ENCODE assay signal across 8 cellular contexts in genomic region chr16:1706386-1707192, GRCh38. TPM values are rescaled to one million over a fixed set of nuclear protein-coding genes. Genes with fewer than 3 reads are reported as not detected.
DNase-seq lines count a peak whose midpoint lies in the region; ATAC-seq, FAIRE-seq and TF ChIP-seq lines count a peak whose summit lies in the region.

No MANE protein-coding gene starts in this region.

- TF ChIP-seq CTCF in BJ (IDR thresholded peaks at IDR 0.05; ENCODE audit: insufficient read depth, low read depth, low read length) (no peak), mucosa of descending colon (IDR thresholded peaks at IDR 0.05) (no peak)

- H3K27ac Mint-ChIP-seq in stimulated activated naive CD8-positive, alpha-beta T cell treated with anti-CD3 and anti-CD28 coated beads, Interleukin-15, amount 100 ng/mL, for 72 hours = peak overlapping the region; percentile 93 to 96

- intact Hi-C loops in mucosa of descending colon (cut with DNase I, micrococcal nuclease) = no loop called here

- peaks cover 36% of the 10 kb centered on the region for H3K4me1 Mint-ChIP-seq in stimulated activated naive CD8-positive, alpha-beta T cell treated with anti-CD3 and anti-CD28 coated beads, Interleukin-15, amount 100 ng/mL, for 72 hours

- H3K36me3 ChIP-seq in BJ (ENCODE audit: control insufficient read depth, insufficient read depth, low read length) (peaks cover 6% of the 10 kb centered on the region), mucosa of descending colon (ENCODE audit: low read depth) (no peaks in the 10 kb centered on the region)

- H3K27me3 Mint-ChIP-seq in stimulated activated naive CD8-positive, alpha-beta T cell treated with anti-CD3 and anti-CD28 coated beads, Interleukin-15, amount 100 ng/mL, for 72 hours = no peaks in the 10 kb centered on the region

- no peaks in the 10 kb centered on the region for H3K27me3 ChIP-seq in BJ (ENCODE audit: control insufficient read depth, insufficient read depth, low read length)

- H3K9me3 Mint-ChIP-seq in stimulated activated naive CD8-positive, alpha-beta T cell treated with anti-CD3 and anti-CD28 coated beads, Interleukin-15, amount 100 ng/mL, for 72 hours = no peaks in the 10 kb centered on the region

- CTCF ChIA-PET in BJ (lab: Yijun Ruan, JAX) = interaction anchor here (0.6 to 2.8 kb wide), 36 partner anchors 9 to 395 kb away, joined by 3 to 23 read pairs (median 4); partner anchors contain the start of genes EME2, JPT2, MRPS34 and NUBP2

- H3K9me3 ChIP-seq in mucosa of descending colon = no peaks in the 10 kb centered on the region

- peak; percentile 31 for FAIRE-seq in HTR-8/SVneo (lab: Jason Lieb, UNC)

- peak overlapping the region; percentile 99 to 100 for H3K4me3 Mint-ChIP-seq in stimulated activated naive CD8-positive, alpha-beta T cell treated with anti-CD3 and anti-CD28 coated beads, Interleukin-15, amount 100 ng/mL, for 72 hours

- DNase-seq in BJ (ENCODE audit: low read depth) (no peak), HTR-8/SVneo (ENCODE audit: insufficient read length, low spot score) (no peak), mucosa of descending colon (peak in 1 of 3 donors; percentile 16), NCI-H2107 treated with DMSO at 0.1 percent for 48 hours (lab: John Stamatoyannopoulos, UW; ENCODE audit: unreplicated experiment) (no peak)
- peak; percentile 35 for DNase-seq in activated CD4-positive, alpha-beta T cell treated with anti-CD3 and anti-CD28 coated beads, Interleukin-2, amount 50 U/mL, for 1 hour
- DNase-seq in effector CD8-positive, alpha-beta T cell (lab: John Stamatoyannopoulos, UW) = peak; percentile 23
- peak; percentile 36 to 47 for DNase-seq in stimulated activated naive CD8-positive, alpha-beta T cell treated with anti-CD3 and anti-CD28 coated beads, Interleukin-15, amount 100 ng/mL, for 72 hours

- POLR2A ChIA-PET in BJ (lab: Charles Lee) = no interaction called here

- ATAC-seq in GM19455 (IDR thresholded peaks at IDR 0.05; ENCODE audit: unreplicated experiment) (peak; percentile 14), mucosa of descending colon (peak; percentile 45)
- peak; percentile 60 for ATAC-seq in stimulated activated naive CD8-positive, alpha-beta T cell treated with anti-CD3 and anti-CD28 coated beads, Interleukin-15, amount 100 ng/mL, for 72 hours

- H3K4me1 ChIP-seq in mucosa of descending colon (ENCODE audit: low read depth) = peaks cover 11% of the 10 kb centered on the region

- H3K4me3 ChIP-seq in BJ (ENCODE audit: low read depth, low read length) (peak overlapping the region; percentile 98), mucosa of descending colon (peak overlapping the region; percentile 78)

RNA-seq across cellular contexts. Expression of gene MAPK8IP3, which starts 0.6 kb away (rescaled TPM):
- polyA plus RNA-seq in BJ (2011; rRNA removed) = 12.3 and 22.5 TPM in 2 replicates
- polyA minus RNA-seq in BJ (2011; rRNA and poly(A)+ RNA removed) = 8.6 and 18.4 TPM in 2 replicates
- total RNA-seq in mucosa of descending colon = 10 to 100 TPM; 76.2 to 82.5 (median 79.4) TPM

RNA-seq across cellular contexts. Expression of gene JPT2, which starts 28.5 kb away (rescaled TPM):
- 46.2 and 47.6 TPM in 2 replicates for polyA plus RNA-seq in BJ (2011; rRNA removed)
- polyA minus RNA-seq in BJ (2011; rRNA and poly(A)+ RNA removed) = 19.7 and 20.9 TPM in 2 replicates
- 10 to 100 TPM; 44.0 to 58.5 (median 57.3) TPM for total RNA-seq in mucosa of descending colon

Comparison
In these comparisons a context has a peak if more than half of its experiments do, and no peak if none do; other contexts are left out.
1. DNase-seq: peak in activated CD4-positive, alpha-beta T cell treated with anti-CD3 and anti-CD28 coated beads, Interleukin-2, amount 50 U/mL, for 1 hour (single experiment), effector CD8-positive, alpha-beta T cell (single experiment) and stimulated activated naive CD8-positive, alpha-beta T cell treated with anti-CD3 and anti-CD28 coated beads, Interleukin-15, amount 100 ng/mL, for 72 hours (2 of 2); none in BJ (single experiment), HTR-8/SVneo (single experiment) and NCI-H2107 treated with DMSO at 0.1 percent for 48 hours (single experiment).
2. Peak in every context shown above with its lines, with median percentiles within 50 percentile points of each other: ATAC-seq.